ENCODE assay signal across 8 cellular contexts in genomic region chr4:142846105-142846728, GRCh38. TPM values are rescaled to one million over a fixed set of nuclear protein-coding genes. Genes with fewer than 3 reads are reported as not detected.
DNase-seq lines count a peak whose midpoint lies in the region; ATAC-seq and TF ChIP-seq lines count a peak whose summit lies in the region.

TSS of gene INPP4B (minus strand) at chr4:142846301.

- CTCF ChIA-PET in Calu3 (lab: Charles Lee), result interaction anchor here (0.8 to 1.4 kb wide), 2 partner anchors 373 to 720 kb away, joined by 4 to 5 read pairs; no protein-coding TSS in a partner anchor

- no peaks in the 10 kb centered on the region for H3K27me3 ChIP-seq in psoas muscle (ENCODE audit: insufficient read depth in 3 of 3, low read length in 2 of 3)

- DNase-seq in Calu3 (peak; percentile 53), T-helper 17 cell (peak; percentile 13 to 25 (median 24)), astrocyte of the cerebellum (ENCODE audit: low read depth) (peak; percentile 22), hepatic stellate cell (ENCODE audit: low spot score) (peak; percentile 50), psoas muscle (peak; percentile 34 to 80), superior temporal gyrus (ENCODE audit: extremely low spot score) (no peak)
- no peak for DNase-seq in NK-92 treated with Interleukin-12 subunit alpha and Interleukin-12 subunit beta, amount 100 ng/mL, for 24 hours (lab: John Stamatoyannopoulos, UW)

- intact Hi-C loops in Calu3 (cut with micrococcal nuclease; ENCODE audit: unreplicated experiment) (loop anchor here (2.0 to 10.0 kb wide), 3 partner anchors 121 to 984 kb away; no protein-coding TSS in a partner anchor), psoas muscle (cut with DNase I) (no loop called here)

- no peak for TF ChIP-seq CTCF in Calu3 (IDR thresholded peaks at IDR 0.05; ENCODE audit: unreplicated experiment)
- no peak for TF ChIP-seq CTCF in astrocyte of the cerebellum (IDR thresholded peaks at IDR 0.05; ENCODE audit: low read depth, low read length, missing control alignments)
- no peak for TF ChIP-seq CTCF in psoas muscle (IDR thresholded peaks at IDR 0.05)

- no peaks in the 10 kb centered on the region for H3K36me3 ChIP-seq in psoas muscle (ENCODE audit: insufficient read depth in 1 of 2, low read depth in 1 of 2)

- H3K27ac ChIP-seq in psoas muscle, result peak within 1 kb of the TSS; percentile 85

- H3K4me3 Mint-ChIP-seq in Calu3 (ENCODE audit: low read depth, unreplicated experiment) (peak within 1 kb of the TSS; percentile 93), T-helper 17 cell (peak within 1 kb of the TSS; percentile 94)

- H3K9me3 ChIP-seq in T-helper 17 cell (ENCODE audit: control insufficient read depth, low read length, poor library complexity, severe bottlenecking) (no peaks in the 10 kb centered on the region), psoas muscle (no peaks in the 10 kb centered on the region)

- no TSS peak for BruUV-seq in Calu3 (replicated peaks; lab: Mats Ljungman, UMichigan)

- H3K27me3 Mint-ChIP-seq in Calu3 (ENCODE audit: unreplicated experiment) (no peaks in the 10 kb centered on the region), T-helper 17 cell (peaks cover 32% of the 10 kb centered on the region)

- in situ Hi-C loops in astrocyte of the cerebellum (cut with HindIII; ENCODE audit: low sequenced_read_pairs), result loop anchor here (10.0 to 25.0 kb wide), 3 partner anchors 491 to 1534 kb away; no protein-coding TSS in a partner anchor

- no peaks in the 10 kb centered on the region for H3K9me3 Mint-ChIP-seq in Calu3 (ENCODE audit: low read depth, unreplicated experiment)

- H3K4me1 ChIP-seq in psoas muscle, result no peaks in the 10 kb centered on the region

- H3K36me3 Mint-ChIP-seq in Calu3 (ENCODE audit: insufficient read depth, unreplicated experiment) (peaks cover 32% of the 10 kb centered on the region), T-helper 17 cell (ENCODE audit: low read depth) (no peaks in the 10 kb centered on the region)

- peak within 1 kb of the TSS; percentile 55 for H3K27ac Mint-ChIP-seq in Calu3 (ENCODE audit: unreplicated experiment)
- H3K27ac Mint-ChIP-seq in T-helper 17 cell, result peak within 1 kb of the TSS; percentile 47

- ATAC-seq in HG03280 (IDR thresholded peaks at IDR 0.05; ENCODE audit: unreplicated experiment) (peak; percentile 43), T-helper 17 cell (peak; percentile 63), psoas muscle (peak; percentile 92 to 95 (median 94))

- H3K4me1 Mint-ChIP-seq in Calu3 (ENCODE audit: low read depth, unreplicated experiment), result peaks cover 18% of the 10 kb centered on the region
- peaks cover 19% of the 10 kb centered on the region for H3K4me1 Mint-ChIP-seq in T-helper 17 cell

- WGBS in psoas muscle, 3 donors, result 0 to 1% (median 1%) methylated on average over 49 to 56 of the region's 56 CpGs

- H3K4me3 ChIP-seq in astrocyte of the cerebellum (ENCODE audit: low read depth, low read length), result peak within 1 kb of the TSS; percentile 73
- H3K4me3 ChIP-seq in psoas muscle, result peak within 1 kb of the TSS; percentile 69

RNA-seq across cellular contexts. Expression of gene INPP4B, which starts in this region (rescaled TPM):
- total RNA-seq in Calu3 (2022), result 86.9 and 114 TPM in 2 replicates
- total RNA-seq in T-helper 17 cell, result 100 to 1,000 TPM in 1 of 2 donors, 10 to 100 TPM in 1; 91.8 to 102 TPM
- total RNA-seq in psoas muscle, result 10 to 100 TPM in 3 of 4 donors, 1 to 10 TPM in 1; 8.3 to 16.8 (median 10.2) TPM
- polyA plus RNA-seq in psoas muscle, result 1 to 10 TPM; 1.5 to 9.5 (median 5.8) TPM

Comparison
In these comparisons a context has a peak if more than half of its experiments do, and no peak if none do; other contexts are left out.
1. DNase-seq: peak in Calu3 (single experiment), T-helper 17 cell (3 of 3), astrocyte of the cerebellum (single experiment), hepatic stellate cell (single experiment) and psoas muscle (2 of 2); none in superior temporal gyrus (single experiment) and NK-92 treated with Interleukin-12 subunit alpha and Interleukin-12 subunit beta, amount 100 ng/mL, for 24 hours (single experiment).
2. ATAC-seq: peak in every context shown above with its lines; median percentile 94 in psoas muscle; 63 in T-helper 17 cell; 43 in HG03280.